Comparison of ENCODE assay signal across 14 cellular contexts in genomic region chr1:109822749-109823542, GRCh38. TPM values are rescaled to one million over a fixed set of nuclear protein-coding genes. Genes with fewer than 3 reads are reported as not detected.
DNase-seq lines count a peak whose midpoint lies in the region; TF ChIP-seq lines count a peak whose summit lies in the region.
"Had no signal": no experiment of that assay in that cellular context is flagged by ENCODE, and none has a peak within 500 bp of the region (broad histone marks: within the 10 kb centered on the region; RNA-seq: fewer than 3 reads in every experiment).

No MANE protein-coding gene starts in this region.

- H3K4me3 Mint-ChIP-seq in CD8-positive, alpha-beta memory T cell = no peak overlapping the region
- H3K4me3 Mint-ChIP-seq in HFFc6 = peak overlapping the region; percentile 41; the same call in 1 of the 2 replicates
- H3K4me3 Mint-ChIP-seq: neural crest cell had no signal

- WGBS in prostate gland = 86% methylated on average over 6 of the region's 6 CpGs

- peaks cover 0 to 1% of the 10 kb centered on the region in 2 donors for H3K27me3 Mint-ChIP-seq in CD8-positive, alpha-beta memory T cell
- H3K27me3 Mint-ChIP-seq in HFFc6 (ENCODE audit: insufficient read depth) = no peaks in the 10 kb centered on the region; the same call in 1 of the 2 replicates

- TF ChIP-seq CTCF in HFFc6 (IDR thresholded peaks at IDR 0.05) (no peak), prostate gland (IDR thresholded peaks at IDR 0.05) (no peak)

- H3K27ac ChIP-seq in CD8-positive, alpha-beta memory T cell (ENCODE audit: low read depth, low read length) = peak overlapping the region; percentile 64
- peak overlapping the region; percentile 34 for H3K27ac ChIP-seq in duodenal mucosa (ENCODE audit: low read depth, low read length)
- peak overlapping the region in 13 of 21 experiments; percentile 18 to 75 (median 61) for H3K27ac ChIP-seq in skin epidermis
- no peak overlapping the region for H3K27ac ChIP-seq in prostate gland
- H3K27ac ChIP-seq: C4-2B had no signal

- H3K36me3 ChIP-seq in CD8-positive, alpha-beta memory T cell (ENCODE audit: insufficient read depth, low read length) = no peaks in the 10 kb centered on the region
- no peaks in the 10 kb centered on the region for H3K36me3 ChIP-seq in duodenal mucosa (ENCODE audit: control insufficient read depth in 1 of 2, insufficient read depth in 2 of 2, low read length in 2 of 2)
- H3K36me3 ChIP-seq in prostate gland = no peaks in the 10 kb centered on the region

- H3K27ac Mint-ChIP-seq in CD8-positive, alpha-beta memory T cell = peak overlapping the region in 6 of 8 donors; percentile 18 to 93 (median 57)
- peak overlapping the region; percentile 74 for H3K27ac Mint-ChIP-seq in HFFc6

- H3K27me3 ChIP-seq in CD8-positive, alpha-beta memory T cell (ENCODE audit: insufficient read depth, low read length, poor library complexity, severe bottlenecking) = no peaks in the 10 kb centered on the region
- no peaks in the 10 kb centered on the region for H3K27me3 ChIP-seq in duodenal mucosa (ENCODE audit: control insufficient read depth in 1 of 2, insufficient read depth in 2 of 2, low read length in 2 of 2)
- no peaks in the 10 kb centered on the region for H3K27me3 ChIP-seq in prostate gland (replicated peaks; ENCODE audit: insufficient read depth)

- H3K4me3 ChIP-seq in CD8-positive, alpha-beta memory T cell (ENCODE audit: low read length) = no peak overlapping the region
- H3K4me3 ChIP-seq in duodenal mucosa (ENCODE audit: low read depth in 1 of 2, low read length in 2 of 2) (peak overlapping the region in 1 of 2 donors; percentile 9), skin epidermis (no peak overlapping the region), prostate gland (no peak overlapping the region)

- H3K4me1 ChIP-seq in CD8-positive, alpha-beta memory T cell (ENCODE audit: insufficient read depth, low read length) = peaks cover 33% of the 10 kb centered on the region
- H3K4me1 ChIP-seq in duodenal mucosa (ENCODE audit: control insufficient read depth in 1 of 2, insufficient read depth in 2 of 2, low read length in 2 of 2) = peaks cover 20 to 38% of the 10 kb centered on the region in 2 donors
- H3K4me1 ChIP-seq in prostate gland (replicated peaks) = no peaks in the 10 kb centered on the region

- no peaks in the 10 kb centered on the region for H3K9me3 ChIP-seq in CD8-positive, alpha-beta memory T cell (ENCODE audit: low read length)
- no peaks in the 10 kb centered on the region for H3K9me3 ChIP-seq in duodenal mucosa (ENCODE audit: control insufficient read depth in 1 of 2, low read length in 2 of 2)
- H3K9me3 ChIP-seq in prostate gland = no peaks in the 10 kb centered on the region

- no peaks in the 10 kb centered on the region for H3K36me3 Mint-ChIP-seq in CD8-positive, alpha-beta memory T cell
- H3K36me3 Mint-ChIP-seq in HFFc6 (ENCODE audit: low read depth) = no peaks in the 10 kb centered on the region

- no peak for TF ChIP-seq POLR2A in prostate gland (IDR thresholded peaks at IDR 0.05)

- CTCF ChIA-PET in CD8-positive, alpha-beta memory T cell (lab: Charles Lee) = interaction anchor here (0.6 kb wide), 1 partner anchor 44 kb away, joined by 3 read pairs; no protein-coding TSS in a partner anchor

- DNase-seq in CD8-positive, alpha-beta memory T cell = no peak
- DNase-seq in HFFc6 (no peak), NCI-H226 (no peak), ecto neural progenitor cell (ENCODE audit: low spot score) (no peak), prostate gland (ENCODE audit: low spot score) (no peak)
- no peak for DNase-seq in activated naive CD4-positive, alpha-beta T cell treated with Interleukin-2 at 50 U/mL for 16 hours
- DNase-seq: activated CD4-positive, alpha-beta T cell treated with anti-CD3 and anti-CD28 coated beads, Interleukin-2, amount 50 U/mL, for 48 hours; effector CD8-positive, alpha-beta T cell had no signal

- intact Hi-C loops in prostate gland (cut with DNase I) = no loop called here

- H3K4me1 Mint-ChIP-seq in CD8-positive, alpha-beta memory T cell = peaks cover 13 to 28% (median 14%) of the 10 kb centered on the region in 3 donors
- H3K4me1 Mint-ChIP-seq in HFFc6 (ENCODE audit: low read depth) = peaks cover 64% of the 10 kb centered on the region

- no peaks in the 10 kb centered on the region for H3K9me3 Mint-ChIP-seq in CD8-positive, alpha-beta memory T cell
- no peaks in the 10 kb centered on the region for H3K9me3 Mint-ChIP-seq in HFFc6
- H3K9me3 Mint-ChIP-seq: neural crest cell had no signal

- POLR2A ChIA-PET in CD8-positive, alpha-beta memory T cell (lab: Charles Lee) = no interaction called here

- H3K9ac ChIP-seq in duodenal mucosa (ENCODE audit: low read depth in 1 of 2, low read length in 2 of 2) = no peak overlapping the region

RNA-seq across cellular contexts. Expression of gene EPS8L3, which starts 59.2 kb away (rescaled TPM):
- total RNA-seq in CD8-positive, alpha-beta memory T cell = not detected
- not detected for polyA plus RNA-seq in CD8-positive, alpha-beta memory T cell
- not detected for total RNA-seq in HFFc6 (2021; fragmentation: NEBNext Ultra II Directional; extraction: Animal tissue kit (Norgen Biotek cat#: 25700))
- total RNA-seq in prostate gland = under 1 TPM in 1 of 2 donors, not detected in 1; 0.34 TPM
- total RNA-seq: left ventricle myocardium superior, M059J, neural crest cell had no signal

Comparison
In these comparisons a context has a peak if more than half of its experiments do, and no peak if none do; other contexts are left out.
1. H3K27ac ChIP-seq: peak in CD8-positive, alpha-beta memory T cell (single experiment), duodenal mucosa (single experiment) and skin epidermis (13 of 21); none in prostate gland (0 of 2).